ENCODE assay signal across 2 cellular contexts in genomic region chr3:159929894-159930235, GRCh38.
TF ChIP-seq lines count a peak whose summit lies in the region.

No MANE protein-coding gene starts in this region.

TF ChIP-seq in IMR-90, 13 proteins besides CTCF, POLR2A, EP300 and RAD21:
- no peak for TF ChIP-seq BHLHE40 (IDR thresholded peaks at IDR 0.05; ENCODE audit: low read depth, low read length)
- TF ChIP-seq NFE2L2 (IDR thresholded peaks at IDR 0.05; ENCODE audit: low read depth, low read length) = no peak
- TF ChIP-seq MAFK (IDR thresholded peaks at IDR 0.05; ENCODE audit: low read depth, low read length) = no peak
- TF ChIP-seq ELK1 (IDR thresholded peaks at IDR 0.05; ENCODE audit: borderline replicate concordance, low read depth, low read length) = no peak
- no peak for TF ChIP-seq CEBPB (IDR thresholded peaks at IDR 0.05; ENCODE audit: low read depth, low read length)
- TF ChIP-seq SMC3 (IDR thresholded peaks at IDR 0.05; ENCODE audit: low read depth, low read length) = no peak

TF ChIP-seq in H1, 55 proteins besides CTCF, POLR2A, EP300 and RAD21:
- TF ChIP-seq SP2 (IDR thresholded peaks at IDR 0.05; ENCODE audit: low read length) (no peak), BRCA1 (IDR thresholded peaks at IDR 0.05; ENCODE audit: low read depth, low read length) (no peak), CEBPB (IDR thresholded peaks at IDR 0.05; ENCODE audit: low read depth, low read length) (no peak), TBP (IDR thresholded peaks at IDR 0.05; ENCODE audit: low read depth, low read length) (no peak), POLR2AphosphoS5 (IDR thresholded peaks at IDR 0.05; ENCODE audit: low read depth, low read length) (no peak), KDM1A (IDR thresholded peaks at IDR 0.05; ENCODE audit: borderline replicate concordance, low read length) (no peak), MAX (IDR thresholded peaks at IDR 0.05) (no peak)
- TF ChIP-seq, protein P1, sequence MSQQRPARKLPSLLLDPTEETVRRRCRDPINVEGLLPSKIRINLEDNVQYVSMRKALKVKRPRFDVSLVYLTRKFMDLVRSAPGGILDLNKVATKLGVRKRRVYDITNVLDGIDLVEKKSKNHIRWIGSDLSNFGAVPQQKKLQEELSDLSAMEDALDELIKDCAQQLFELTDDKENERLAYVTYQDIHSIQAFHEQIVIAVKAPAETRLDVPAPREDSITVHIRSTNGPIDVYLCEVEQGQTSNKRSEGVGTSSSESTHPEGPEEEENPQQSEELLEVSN (IDR thresholded peaks at IDR 0.05) = no peak
